26 cellular contexts compared by ENCODE assay signal in genomic region chr1:28415246-28415645, GRCh38. TPM values are rescaled to one million over a fixed set of nuclear protein-coding genes. Genes with fewer than 3 reads are reported as not detected.
DNase-seq lines count a peak whose midpoint lies in the region; ATAC-seq, FAIRE-seq and TF ChIP-seq lines count a peak whose summit lies in the region.
"Had no signal": no experiment of that assay in that cellular context is flagged by ENCODE, and none has a peak within 500 bp of the region (broad histone marks: within the 10 kb centered on the region; RNA-seq: fewer than 3 reads in every experiment).

No MANE protein-coding gene starts in this region.

- 61% methylated on average over 2 of the region's 2 CpGs for WGBS in heart right ventricle, 2 donors

- H3K4me1 Mint-ChIP-seq in GM23338 (peaks cover 36% of the 10 kb centered on the region), astrocyte (ENCODE audit: low read depth, unreplicated experiment) (peaks cover 26% of the 10 kb centered on the region), nephron (peaks cover 29% of the 10 kb centered on the region)
- H3K4me1 Mint-ChIP-seq in stimulated activated naive B cell treated with anti-CD40 and anti-IgM and Interleukin-4, amounts not matched to agents 10 μg/mL and 1 μg/mL and 100 μg/mL, for 72 hours: peaks cover 7 to 25% of the 10 kb centered on the region in 2 donors

- H3K27ac ChIP-seq in GM23338 (ENCODE audit: low read depth) (peak overlapping the region; percentile 90), astrocyte (ENCODE audit: low read depth, low read length) (no peak overlapping the region), heart right ventricle (no peak overlapping the region)
- H3K27ac ChIP-seq: brain microvascular endothelial cell, dorsolateral prefrontal cortex, ovary had no signal

- H3K9me3 Mint-ChIP-seq in GM23338 (no peaks in the 10 kb centered on the region), astrocyte (ENCODE audit: unreplicated experiment) (no peaks in the 10 kb centered on the region), nephron (no peaks in the 10 kb centered on the region)
- H3K9me3 Mint-ChIP-seq in stimulated activated naive B cell treated with anti-CD40 and anti-IgM and Interleukin-4, amounts not matched to agents 10 μg/mL and 1 μg/mL and 100 μg/mL, for 72 hours: no peaks in the 10 kb centered on the region
- H3K9me3 Mint-ChIP-seq: activated T-helper 17 cell treated with anti-CD3 and anti-CD28 coated beads, Interleukin-2, amount 50 U/mL, for 72 hours; immature natural killer cell; natural killer cell treated with Interleukin-12 subunit alpha and Interleukin-12 subunit beta and Interleukin-15 and Interleukin-18, amount 100 ng/mL, for 72 hours; stimulated activated effector memory CD8-positive, alpha-beta T cell treated with anti-CD3 and anti-CD28 coated beads, Interleukin-12 subunit alpha, Interleukin-12 subunit beta, amount 100 ng/mL, for 72 hours; type B pancreatic cell had no signal

- peaks cover 56% of the 10 kb centered on the region for H3K79me2 ChIP-seq in GM23338 (replicated peaks; ENCODE audit: insufficient read depth)
- peaks cover 51% of the 10 kb centered on the region for H3K79me2 ChIP-seq in astrocyte (ENCODE audit: insufficient read depth, low read length)

- H3K9ac ChIP-seq in astrocyte (ENCODE audit: low read length): no peak overlapping the region

- no peak for FAIRE-seq in astrocyte (lab: Jason Lieb, UNC)
- FAIRE-seq: frontal cortex had no signal

- H3K9me2 ChIP-seq in GM23338 (ENCODE audit: insufficient read depth): no peaks in the 10 kb centered on the region

- peak; percentile 51 for ATAC-seq in GM23338
- ATAC-seq in heart right ventricle: no peak
- ATAC-seq in stimulated activated naive B cell treated with anti-CD40 and anti-IgM and Interleukin-4, amounts not matched to agents 10 μg/mL and 1 μg/mL and 100 μg/mL, for 72 hours (replicated peaks): no peak
- ATAC-seq: activated CD4-positive, alpha-beta T cell treated with anti-CD3 and anti-CD28 coated beads for 36 hours; activated CD8-positive, alpha-beta T cell treated with anti-CD3 and anti-CD28 coated beads, Interleukin-2, amount 10 ng/mL, durations not matched to agents 7 days and 5 days; activated T-helper 17 cell treated with anti-CD3 and anti-CD28 coated beads, Interleukin-2, amount 50 U/mL, for 72 hours; HCT116; left colon; natural killer cell treated with Interleukin-12 subunit alpha and Interleukin-12 subunit beta and Interleukin-15 and Interleukin-18, amount 100 ng/mL, for 72 hours; stimulated activated effector memory CD8-positive, alpha-beta T cell treated with anti-CD3 and anti-CD28 coated beads, Interleukin-12 subunit alpha, Interleukin-12 subunit beta, amount 100 ng/mL, for 72 hours had no signal

- H3K4me3 Mint-ChIP-seq in GM23338 (0 out of 3 replicates have a peak overlapping the region, but pooled peaks have one; percentile 27), astrocyte (ENCODE audit: unreplicated experiment) (no peak overlapping the region), nephron (peak overlapping the region in 1 of 3 experiments; percentile 25)
- H3K4me3 Mint-ChIP-seq in stimulated activated naive B cell treated with anti-CD40 and anti-IgM and Interleukin-4, amounts not matched to agents 10 μg/mL and 1 μg/mL and 100 μg/mL, for 72 hours: no peak overlapping the region
- H3K4me3 Mint-ChIP-seq: activated CD4-positive, alpha-beta T cell treated with anti-CD3 and anti-CD28 coated beads for 36 hours; activated CD8-positive, alpha-beta T cell treated with anti-CD3 and anti-CD28 coated beads, Interleukin-2, amount 10 ng/mL, durations not matched to agents 7 days and 5 days; activated T-helper 17 cell treated with anti-CD3 and anti-CD28 coated beads, Interleukin-2, amount 50 U/mL, for 72 hours; immature natural killer cell; natural killer cell treated with Interleukin-12 subunit alpha and Interleukin-12 subunit beta and Interleukin-15 and Interleukin-18, amount 100 ng/mL, for 72 hours; stimulated activated effector memory CD8-positive, alpha-beta T cell treated with anti-CD3 and anti-CD28 coated beads, Interleukin-12 subunit alpha, Interleukin-12 subunit beta, amount 100 ng/mL, for 72 hours; type B pancreatic cell had no signal

- no peaks in the 10 kb centered on the region for H3K36me3 Mint-ChIP-seq in GM23338 (ENCODE audit: low read depth)
- H3K36me3 Mint-ChIP-seq in astrocyte (ENCODE audit: low read depth, unreplicated experiment): peaks cover 2% of the 10 kb centered on the region
- H3K36me3 Mint-ChIP-seq in nephron (ENCODE audit: low read depth): peaks cover 5% of the 10 kb centered on the region
- H3K36me3 Mint-ChIP-seq in stimulated activated naive B cell treated with anti-CD40 and anti-IgM and Interleukin-4, amounts not matched to agents 10 μg/mL and 1 μg/mL and 100 μg/mL, for 72 hours: peaks cover 2 to 5% of the 10 kb centered on the region in 2 donors
- H3K36me3 Mint-ChIP-seq: immature natural killer cell; natural killer cell treated with Interleukin-12 subunit alpha and Interleukin-12 subunit beta and Interleukin-15 and Interleukin-18, amount 100 ng/mL, for 72 hours had no signal

- H3K9me3 ChIP-seq in astrocyte (ENCODE audit: insufficient read depth, low read depth, low read length): no peaks in the 10 kb centered on the region
- H3K9me3 ChIP-seq in heart right ventricle: no peaks in the 10 kb centered on the region
- H3K9me3 ChIP-seq: ovary had no signal

- H3K4me3 ChIP-seq in GM23338: peak overlapping the region; percentile 9
- no peak overlapping the region for H3K4me3 ChIP-seq in astrocyte (ENCODE audit: insufficient read depth, low read depth, low read length)
- H3K4me3 ChIP-seq in heart right ventricle: no peak overlapping the region
- H3K4me3 ChIP-seq: dorsolateral prefrontal cortex, ovary had no signal

- TF ChIP-seq CTCF in GM23338 (conservative IDR thresholded peaks at IDR 0.05; ENCODE audit: low read depth in 2 of 2): no peak
- TF ChIP-seq CTCF in astrocyte (IDR thresholded peaks at IDR 0.05; ENCODE audit: insufficient read depth, low read depth, low read length): no peak
- no peak for TF ChIP-seq CTCF in nephron (IDR thresholded peaks at IDR 0.05; ENCODE audit: unreplicated experiment in 3 of 3)
- no peak for TF ChIP-seq CTCF in heart right ventricle (IDR thresholded peaks at IDR 0.05)

- intact Hi-C loops in heart right ventricle (cut with DNase I): loop anchor here in 3 of 10 donors (10.0 kb wide), 1 partner anchor 50 kb away; no protein-coding TSS in a partner anchor

- H2AFZ ChIP-seq in GM23338 (no peak overlapping the region), astrocyte (ENCODE audit: low read depth, low read length) (no peak overlapping the region)

- H3K27me3 ChIP-seq in GM23338 (ENCODE audit: insufficient read depth) (no peaks in the 10 kb centered on the region), astrocyte (ENCODE audit: insufficient read depth, low read length) (no peaks in the 10 kb centered on the region), heart right ventricle (no peaks in the 10 kb centered on the region)
- H3K27me3 ChIP-seq: brain microvascular endothelial cell, dorsolateral prefrontal cortex, ovary had no signal

- peak overlapping the region; percentile 88 for H3K27ac Mint-ChIP-seq in GM23338
- peak overlapping the region; percentile 7 for H3K27ac Mint-ChIP-seq in astrocyte (ENCODE audit: unreplicated experiment)
- H3K27ac Mint-ChIP-seq in nephron: peak overlapping the region; percentile 67 to 99 (median 91)
- no peak overlapping the region for H3K27ac Mint-ChIP-seq in stimulated activated naive B cell treated with anti-CD40 and anti-IgM and Interleukin-4, amounts not matched to agents 10 μg/mL and 1 μg/mL and 100 μg/mL, for 72 hours
- H3K27ac Mint-ChIP-seq: activated CD4-positive, alpha-beta T cell treated with anti-CD3 and anti-CD28 coated beads for 36 hours; activated CD8-positive, alpha-beta T cell treated with anti-CD3 and anti-CD28 coated beads, Interleukin-2, amount 10 ng/mL, durations not matched to agents 7 days and 5 days; activated T-helper 17 cell treated with anti-CD3 and anti-CD28 coated beads, Interleukin-2, amount 50 U/mL, for 72 hours; natural killer cell treated with Interleukin-12 subunit alpha and Interleukin-12 subunit beta and Interleukin-15 and Interleukin-18, amount 100 ng/mL, for 72 hours; stimulated activated effector memory CD8-positive, alpha-beta T cell treated with anti-CD3 and anti-CD28 coated beads, Interleukin-12 subunit alpha, Interleukin-12 subunit beta, amount 100 ng/mL, for 72 hours; type B pancreatic cell had no signal

- H3K36me3 ChIP-seq in GM23338 (ENCODE audit: insufficient read depth) (no peaks in the 10 kb centered on the region), astrocyte (ENCODE audit: insufficient read depth, low read length) (no peaks in the 10 kb centered on the region), heart right ventricle (peaks cover 0 to 14% (median 0%) of the 10 kb centered on the region in 9 donors)
- H3K36me3 ChIP-seq: brain microvascular endothelial cell, ovary had no signal

- H3F3A ChIP-seq in GM23338 (replicated peaks; ENCODE audit: low read depth): peaks cover 5% of the 10 kb centered on the region

- no peaks in the 10 kb centered on the region for H4K20me1 ChIP-seq in GM23338 (replicated peaks; ENCODE audit: insufficient read depth)
- peaks cover 26% of the 10 kb centered on the region for H4K20me1 ChIP-seq in astrocyte (ENCODE audit: insufficient read depth, low read length)

- peak overlapping the region; percentile 55 for H3K4me2 ChIP-seq in GM23338
- no peak overlapping the region for H3K4me2 ChIP-seq in astrocyte (ENCODE audit: low read length)

- H3K27me3 Mint-ChIP-seq in GM23338 (ENCODE audit: insufficient read depth, low read depth, poor library complexity): peaks cover 5% of the 10 kb centered on the region
- no peaks in the 10 kb centered on the region for H3K27me3 Mint-ChIP-seq in astrocyte (ENCODE audit: low read depth, unreplicated experiment)
- no peaks in the 10 kb centered on the region for H3K27me3 Mint-ChIP-seq in nephron (ENCODE audit: low read depth)
- H3K27me3 Mint-ChIP-seq in stimulated activated naive B cell treated with anti-CD40 and anti-IgM and Interleukin-4, amounts not matched to agents 10 μg/mL and 1 μg/mL and 100 μg/mL, for 72 hours: no peaks in the 10 kb centered on the region
- H3K27me3 Mint-ChIP-seq: activated CD4-positive, alpha-beta T cell treated with anti-CD3 and anti-CD28 coated beads for 36 hours; activated T-helper 17 cell treated with anti-CD3 and anti-CD28 coated beads, Interleukin-2, amount 50 U/mL, for 72 hours; natural killer cell treated with Interleukin-12 subunit alpha and Interleukin-12 subunit beta and Interleukin-15 and Interleukin-18, amount 100 ng/mL, for 72 hours; type B pancreatic cell had no signal

- H3K4me1 ChIP-seq in GM23338 (ENCODE audit: insufficient read depth) (peaks cover 43% of the 10 kb centered on the region), astrocyte (ENCODE audit: insufficient read depth, low read length) (no peaks in the 10 kb centered on the region), heart right ventricle (peaks cover 0 to 27% (median 20%) of the 10 kb centered on the region in 9 donors)

- DNase-seq in GM23338 (ENCODE audit: low spot score): peak; percentile 43
- DNase-seq in MV-4-11 (lab: John Stamatoyannopoulos, UW): peak; percentile 53
- DNase-seq in astrocyte (ENCODE audit: low read depth): no peak
- no peak for DNase-seq in HPDE6-E6E7 (ENCODE audit: extremely low spot score)
- DNase-seq in heart right ventricle: no peak
- DNase-seq in stimulated activated naive B cell treated with anti-CD40 and anti-IgM and Interleukin-4, amounts not matched to agents 10 μg/mL and 1 μg/mL and 100 μg/mL, for 72 hours: no peak
- no peak for DNase-seq in NCI-H774 (lab: John Stamatoyannopoulos, UW)
- DNase-seq: activated CD4-positive, alpha-beta T cell treated with anti-CD3 and anti-CD28 coated beads for 36 hours; activated CD8-positive, alpha-beta T cell treated with anti-CD3 and anti-CD28 coated beads, Interleukin-2, amount 10 ng/mL, durations not matched to agents 7 days and 5 days; activated naive CD4-positive, alpha-beta T cell treated with anti-CD3 and anti-CD28 coated beads, Interleukin-2, amount 50 U/mL, for 16 hours; brain microvascular endothelial cell; dorsolateral prefrontal cortex; EL; immature natural killer cell; left colon; NCI-H146; ovary; retina; T-helper 1 cell had no signal

RNA-seq across cellular contexts. Expression of gene PHACTR4, which starts 45.7 kb away (rescaled TPM):
- 29.7 and 35.4 TPM in 2 replicates for total RNA-seq in GM23338 (2014; rRNA removed; shearing (Covaris generic))
- polyA plus RNA-seq in GM23338 (2016; fragmentation: Nextera tagmentation; extraction: Ambion mirVana): 47.1 and 54.1 TPM in 2 replicates
- total RNA-seq in astrocyte: 72.6 and 78.5 TPM in 2 replicates
- total RNA-seq in heart right ventricle: 10 to 100 TPM; 14.0 to 24.9 (median 18.5) TPM
- 10 to 100 TPM; 17.0 to 36.1 TPM for polyA plus RNA-seq in heart right ventricle

Comparison
In these comparisons a context has a peak if more than half of its experiments do, and no peak if none do; other contexts are left out.
1. DNase-seq: peak in GM23338 (single experiment) and MV-4-11 (single experiment); none in astrocyte (single experiment), HPDE6-E6E7 (single experiment), heart right ventricle (0 of 2), stimulated activated naive B cell treated with anti-CD40 and anti-IgM and Interleukin-4, amounts not matched to agents 10 μg/mL and 1 μg/mL and 100 μg/mL, for 72 hours (single experiment) and NCI-H774 (single experiment).